In genomic region chr4:3871181-3871852, GRCh38 we compare ENCODE assay signal across 9 cellular contexts.
DNase-seq lines count a peak whose midpoint lies in the region; ATAC-seq and TF ChIP-seq lines count a peak whose summit lies in the region.
"Had no signal": no experiment of that assay in that cellular context is flagged by ENCODE, and none has a peak within 500 bp of the region (broad histone marks: within the 10 kb centered on the region; RNA-seq: fewer than 3 reads in every experiment).

No MANE protein-coding gene starts in this region.

- H3K4me2 ChIP-seq in skeletal muscle satellite cell (ENCODE audit: low read length) = peak overlapping the region; percentile 41

- H3K4me3 ChIP-seq in skeletal muscle satellite cell (ENCODE audit: low read length) = no peak overlapping the region
- no peak overlapping the region for H3K4me3 ChIP-seq in gastroesophageal sphincter
- H3K4me3 ChIP-seq: ascending aorta had no signal

- H3K27me3 ChIP-seq in skeletal muscle satellite cell (ENCODE audit: control insufficient read depth, insufficient read depth, low read length) (peaks cover 44% of the 10 kb centered on the region), gastroesophageal sphincter (peaks cover 100% of the 10 kb centered on the region)
- H3K27me3 ChIP-seq: ascending aorta had no signal

- H3K9me3 Mint-ChIP-seq in glutamatergic neuron (ENCODE audit: unreplicated experiment) = peaks cover 5% of the 10 kb centered on the region

- no peak for TF ChIP-seq EP300 in gastroesophageal sphincter (IDR thresholded peaks at IDR 0.05)

- H3K4me1 Mint-ChIP-seq in glutamatergic neuron (ENCODE audit: low read depth, unreplicated experiment) = peaks cover 6% of the 10 kb centered on the region

- WGBS in gastroesophageal sphincter (ENCODE audit: low coverage in 1 of 2), 2 donors = 21% methylated on average over 8 of the region's 53 CpGs; no CpG with 5 or more reads in 1 of the 2 donors

- H3K27ac ChIP-seq in gastroesophageal sphincter = no peak overlapping the region
- H3K27ac ChIP-seq: ascending aorta had no signal

- peak overlapping the region; percentile 80 for H3K4me3 Mint-ChIP-seq in glutamatergic neuron (ENCODE audit: unreplicated experiment)

- H3K4me1 ChIP-seq in skeletal muscle satellite cell (ENCODE audit: control insufficient read depth, insufficient read depth, low read length) = peaks cover 10% of the 10 kb centered on the region
- H3K4me1 ChIP-seq in gastroesophageal sphincter = peaks cover 0 to 12% (median 0%) of the 10 kb centered on the region in 3 donors
- H3K4me1 ChIP-seq: ascending aorta had no signal

- peaks cover 12% of the 10 kb centered on the region for H3K27me3 Mint-ChIP-seq in glutamatergic neuron (ENCODE audit: unreplicated experiment)

- ATAC-seq in GM21381 (IDR thresholded peaks at IDR 0.05; ENCODE audit: unreplicated experiment) = no peak
- ATAC-seq in gastroesophageal sphincter = no peak

- H3K36me3 ChIP-seq in skeletal muscle satellite cell (ENCODE audit: insufficient read depth, low read length) (no peaks in the 10 kb centered on the region), gastroesophageal sphincter (no peaks in the 10 kb centered on the region)
- H3K36me3 ChIP-seq: ascending aorta had no signal

- no peak overlapping the region for H3K9ac ChIP-seq in skeletal muscle satellite cell (ENCODE audit: low read depth, low read length)

- no peak for TF ChIP-seq CTCF in glutamatergic neuron (IDR thresholded peaks at IDR 0.05; ENCODE audit: partially characterized antibody, unreplicated experiment)
- TF ChIP-seq CTCF in gastroesophageal sphincter (IDR thresholded peaks at IDR 0.05) = no peak

- TF ChIP-seq POLR2A in gastroesophageal sphincter (IDR thresholded peaks at IDR 0.05) = no peak

- DNase-seq in NCI-H2029 (lab: John Stamatoyannopoulos, UW) (peak; percentile 31), NCI-H2029 treated with DMSO at 0.1 percent for 48 hours (lab: John Stamatoyannopoulos, UW) (no peak), NCI-H2227 (lab: John Stamatoyannopoulos, UW; ENCODE audit: unreplicated experiment) (peak; percentile 72), glutamatergic neuron (peak; percentile 85)
- no peak for DNase-seq in activated CD8-positive, alpha-beta memory T cell treated with anti-CD3 and anti-CD28 coated beads for 24 hours

- no peaks in the 10 kb centered on the region for H3K9me3 ChIP-seq in skeletal muscle satellite cell (replicated peaks; ENCODE audit: low read length)
- H3K9me3 ChIP-seq in gastroesophageal sphincter = no peaks in the 10 kb centered on the region
- H3K9me3 ChIP-seq: ascending aorta had no signal

- H3K27ac Mint-ChIP-seq in glutamatergic neuron (ENCODE audit: unreplicated experiment) = no peak overlapping the region

- H3K36me3 Mint-ChIP-seq in glutamatergic neuron (ENCODE audit: unreplicated experiment) = no peaks in the 10 kb centered on the region

Comparison
In these comparisons a context has a peak if more than half of its experiments do, and no peak if none do; other contexts are left out.
1. DNase-seq: peak in NCI-H2029 (single experiment), NCI-H2227 (single experiment) and glutamatergic neuron (single experiment); none in NCI-H2029 treated with DMSO at 0.1 percent for 48 hours (single experiment) and activated CD8-positive, alpha-beta memory T cell treated with anti-CD3 and anti-CD28 coated beads for 24 hours (single experiment).